In the genomic region with DNA sequence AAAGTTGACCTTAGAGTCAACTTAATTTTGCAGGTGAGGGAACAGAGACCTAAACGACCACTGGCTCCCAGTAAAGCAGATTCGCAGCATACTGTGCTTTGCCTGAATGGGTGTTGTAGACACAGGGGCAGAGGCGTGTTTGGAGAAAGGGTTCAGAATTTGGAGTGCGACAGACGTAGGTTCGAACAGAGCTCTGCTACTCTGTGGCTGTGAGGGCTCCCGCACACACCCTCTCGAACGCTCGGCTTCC, we compare ENCODE assay signal across 8 cellular contexts. TPM values are rescaled to one million over a fixed set of nuclear protein-coding genes. Genes with fewer than 3 reads are reported as not detected.
DNase-seq lines count a peak whose midpoint lies in the region; ATAC-seq and TF ChIP-seq lines count a peak whose summit lies in the region.

No MANE protein-coding gene starts in this region.

- H3K4me3 Mint-ChIP-seq in effector memory CD8-positive, alpha-beta T cell = peak overlapping the region; percentile 80 to 82

- H3K36me3 Mint-ChIP-seq in effector memory CD8-positive, alpha-beta T cell (ENCODE audit: insufficient read depth) = no peaks in the 10 kb centered on the region

- peaks cover 3 to 4% of the 10 kb centered on the region in 2 donors for H3K4me1 Mint-ChIP-seq in effector memory CD8-positive, alpha-beta T cell (ENCODE audit: low read depth in 2 of 2)

- H2AFZ ChIP-seq in neural cell (ENCODE audit: low read depth, low read length) = no peak overlapping the region

- H3K27me3 Mint-ChIP-seq in effector memory CD8-positive, alpha-beta T cell = no peaks in the 10 kb centered on the region

- peak overlapping the region; percentile 86 for H3K4me2 ChIP-seq in BLaER1
- H3K4me2 ChIP-seq in neural cell (ENCODE audit: low read length) = no peak overlapping the region

- H3K9ac ChIP-seq in BLaER1 = no peak overlapping the region
- H3K9ac ChIP-seq in neural cell (ENCODE audit: low read length) = no peak overlapping the region

- peak overlapping the region; percentile 84 to 88 for H3K27ac Mint-ChIP-seq in effector memory CD8-positive, alpha-beta T cell

- H3K9me3 Mint-ChIP-seq in effector memory CD8-positive, alpha-beta T cell = no peaks in the 10 kb centered on the region

- H4K20me1 ChIP-seq in BLaER1 = no peaks in the 10 kb centered on the region
- no peaks in the 10 kb centered on the region for H4K20me1 ChIP-seq in neural cell (ENCODE audit: insufficient read depth)

- H3K4me1 ChIP-seq in BLaER1 = peaks cover 13% of the 10 kb centered on the region

- no peak for ATAC-seq in effector memory CD8-positive, alpha-beta T cell (replicated peaks)
- ATAC-seq in HG03521 (IDR thresholded peaks at IDR 0.05; ENCODE audit: unreplicated experiment) (no peak), HG02938 (IDR thresholded peaks at IDR 0.05; ENCODE audit: unreplicated experiment) (no peak)

- TF ChIP-seq POLR2A in NB4 (IDR thresholded peaks at IDR 0.05; ENCODE audit: extremely low read depth, insufficient read length) = no peak

- peak overlapping the region; percentile 64 for H3K4me3 ChIP-seq in BLaER1
- H3K4me3 ChIP-seq in NB4 (ENCODE audit: low read depth, low read length) = peak overlapping the region; percentile 55
- peak overlapping the region; percentile 51 for H3K4me3 ChIP-seq in neural cell (ENCODE audit: low read length)

- H3F3A ChIP-seq in neural cell (ENCODE audit: insufficient read depth, low read length, poor library complexity, severe bottlenecking) = no peaks in the 10 kb centered on the region

- peaks cover 20% of the 10 kb centered on the region for H3K27me3 ChIP-seq in BLaER1
- no peaks in the 10 kb centered on the region for H3K27me3 ChIP-seq in neural cell (ENCODE audit: insufficient read depth, low read depth, low read length)

- H3K9me3 ChIP-seq in BLaER1 (no peaks in the 10 kb centered on the region), neural cell (ENCODE audit: low read length) (no peaks in the 10 kb centered on the region)

- peak overlapping the region; percentile 56 for H3K27ac ChIP-seq in BLaER1
- no peak overlapping the region for H3K27ac ChIP-seq in neural cell (ENCODE audit: low read length)

- DNase-seq in NB4 (ENCODE audit: low read depth) (no peak), mucosa of gallbladder (ENCODE audit: low spot score) (no peak), NCI-H128 (lab: John Stamatoyannopoulos, UW; ENCODE audit: unreplicated experiment) (no peak)
- no peak for DNase-seq in effector memory CD8-positive, alpha-beta T cell

- TF ChIP-seq RAD21 in neural cell (conservative IDR thresholded peaks at IDR 0.05) = no peak

- no peaks in the 10 kb centered on the region for H3K36me3 ChIP-seq in BLaER1
- H3K36me3 ChIP-seq in neural cell (ENCODE audit: insufficient read depth, low read length) = no peaks in the 10 kb centered on the region

- no peaks in the 10 kb centered on the region for H3K9me2 ChIP-seq in neural cell (ENCODE audit: insufficient read depth, low read length)

- TF ChIP-seq CTCF in NB4 (IDR thresholded peaks at IDR 0.05; ENCODE audit: low read depth, low read length) (no peak), neural cell (IDR thresholded peaks at IDR 0.05; ENCODE audit: poor library complexity, severe bottlenecking) (no peak)

- no peaks in the 10 kb centered on the region for H3K79me2 ChIP-seq in neural cell (replicated peaks; ENCODE audit: insufficient read depth, low read length)

- no peak for TF ChIP-seq EP300 in neural cell (conservative IDR thresholded peaks at IDR 0.05; ENCODE audit: poor library complexity, severe bottlenecking)

TF ChIP-seq in neural cell, 6 proteins besides CTCF, POLR2A, EP300 and RAD21:
- TF ChIP-seq SMC3 (conservative IDR thresholded peaks at IDR 0.05; ENCODE audit: poor library complexity) = no peak
- TF ChIP-seq, protein P1, sequence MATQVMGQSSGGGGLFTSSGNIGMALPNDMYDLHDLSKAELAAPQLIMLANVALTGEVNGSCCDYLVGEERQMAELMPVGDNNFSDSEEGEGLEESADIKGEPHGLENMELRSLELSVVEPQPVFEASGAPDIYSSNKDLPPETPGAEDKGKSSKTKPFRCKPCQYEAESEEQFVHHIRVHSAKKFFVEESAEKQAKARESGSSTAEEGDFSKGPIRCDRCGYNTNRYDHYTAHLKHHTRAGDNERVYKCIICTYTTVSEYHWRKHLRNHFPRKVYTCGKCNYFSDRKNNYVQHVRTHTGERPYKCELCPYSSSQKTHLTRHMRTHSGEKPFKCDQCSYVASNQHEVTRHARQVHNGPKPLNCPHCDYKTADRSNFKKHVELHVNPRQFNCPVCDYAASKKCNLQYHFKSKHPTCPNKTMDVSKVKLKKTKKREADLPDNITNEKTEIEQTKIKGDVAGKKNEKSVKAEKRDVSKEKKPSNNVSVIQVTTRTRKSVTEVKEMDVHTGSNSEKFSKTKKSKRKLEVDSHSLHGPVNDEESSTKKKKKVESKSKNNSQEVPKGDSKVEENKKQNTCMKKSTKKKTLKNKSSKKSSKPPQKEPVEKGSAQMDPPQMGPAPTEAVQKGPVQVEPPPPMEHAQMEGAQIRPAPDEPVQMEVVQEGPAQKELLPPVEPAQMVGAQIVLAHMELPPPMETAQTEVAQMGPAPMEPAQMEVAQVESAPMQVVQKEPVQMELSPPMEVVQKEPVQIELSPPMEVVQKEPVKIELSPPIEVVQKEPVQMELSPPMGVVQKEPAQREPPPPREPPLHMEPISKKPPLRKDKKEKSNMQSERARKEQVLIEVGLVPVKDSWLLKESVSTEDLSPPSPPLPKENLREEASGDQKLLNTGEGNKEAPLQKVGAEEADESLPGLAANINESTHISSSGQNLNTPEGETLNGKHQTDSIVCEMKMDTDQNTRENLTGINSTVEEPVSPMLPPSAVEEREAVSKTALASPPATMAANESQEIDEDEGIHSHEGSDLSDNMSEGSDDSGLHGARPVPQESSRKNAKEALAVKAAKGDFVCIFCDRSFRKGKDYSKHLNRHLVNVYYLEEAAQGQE (IDR thresholded peaks at IDR 0.05; ENCODE audit: borderline replicate concordance) = no peak
- no peak for TF ChIP-seq EZH2 (IDR thresholded peaks at IDR 0.05; ENCODE audit: borderline replicate concordance, insufficient read depth, low read length, poor library complexity, severe bottlenecking)
- no peak for TF ChIP-seq MXI1 (conservative IDR thresholded peaks at IDR 0.05; ENCODE audit: poor library complexity, severe bottlenecking)
- TF ChIP-seq TAF1 (IDR thresholded peaks at IDR 0.05; ENCODE audit: low read depth) = no peak
- no peak for TF ChIP-seq POLR2AphosphoS5 (IDR thresholded peaks at IDR 0.05)

RNA-seq across cellular contexts. Expression of a gene that starts 0.2 kb away (rescaled TPM):
- polyA plus RNA-seq in neural cell = not detected in 2 replicates
- polyA minus RNA-seq in neural cell = not detected in 2 replicates
- total RNA-seq in mucosa of gallbladder = not detected

RNA-seq across cellular contexts. Expression of a gene that starts 31.8 kb away (rescaled TPM):
- 48.3 and 51.1 TPM in 2 replicates for polyA plus RNA-seq in neural cell
- 24.1 and 34.8 TPM in 2 replicates for polyA minus RNA-seq in neural cell
- 29.8 TPM for total RNA-seq in mucosa of gallbladder

RNA-seq across cellular contexts. Expression of a gene that starts 32.0 kb away (rescaled TPM):
- 8.0 and 10.3 TPM in 2 replicates for polyA plus RNA-seq in neural cell
- 43.6 and 44.8 TPM in 2 replicates for polyA minus RNA-seq in neural cell
- total RNA-seq in mucosa of gallbladder = 16.0 TPM
